ENCODE assay signal across 12 cellular contexts in genomic region chr1:203282720-203283542, GRCh38. TPM values are rescaled to one million over a fixed set of nuclear protein-coding genes. Genes with fewer than 3 reads are reported as not detected.
DNase-seq lines count a peak whose midpoint lies in the region; ATAC-seq lines count a peak whose summit lies in the region.
"Had no signal": no experiment of that assay in that cellular context is flagged by ENCODE, and none has a peak within 500 bp of the region (broad histone marks: within the 10 kb centered on the region; RNA-seq: fewer than 3 reads in every experiment).

No MANE protein-coding gene starts in this region.

- H3K4me1 ChIP-seq in effector memory CD4-positive, alpha-beta T cell (ENCODE audit: control insufficient read depth, insufficient read depth, low read length, poor library complexity, severe bottlenecking): peaks cover 30% of the 10 kb centered on the region
- H3K4me1 ChIP-seq: right lobe of liver had no signal

- H3K4me3 Mint-ChIP-seq in activated CD8-positive, alpha-beta memory T cell treated with anti-CD3 and anti-CD28 coated beads, Interleukin-2, amount 10 ng/mL, durations not matched to agents 7 days and 5 days: no peak overlapping the region

- no peaks in the 10 kb centered on the region for H3K27me3 ChIP-seq in effector memory CD4-positive, alpha-beta T cell (replicated peaks; ENCODE audit: control insufficient read depth, insufficient read depth, low read length, poor library complexity, severe bottlenecking)
- H3K27me3 ChIP-seq: right lobe of liver had no signal

- H3K36me3 Mint-ChIP-seq in activated CD8-positive, alpha-beta memory T cell treated with anti-CD3 and anti-CD28 coated beads, Interleukin-2, amount 10 ng/mL, durations not matched to agents 7 days and 5 days: no peaks in the 10 kb centered on the region

- no peak for ATAC-seq in activated CD8-positive, alpha-beta memory T cell treated with anti-CD3 and anti-CD28 coated beads, Interleukin-2, amount 10 ng/mL, durations not matched to agents 7 days and 5 days
- ATAC-seq: right lobe of liver had no signal

- DNase-seq in activated CD8-positive, alpha-beta memory T cell treated with anti-CD3 and anti-CD28 coated beads, Interleukin-2, amount 50 U/mL, for 48 hours: peak; percentile 52
- DNase-seq in activated CD8-positive, alpha-beta memory T cell treated with anti-CD3 and anti-CD28 coated beads, Interleukin-2, amount 10 ng/mL, durations not matched to agents 7 days and 5 days: no peak
- peak; percentile 79 for DNase-seq in NCI-H524 treated with DMSO at 0.1 percent for 48 hours (lab: John Stamatoyannopoulos, UW)
- peak; percentile 97 for DNase-seq in left kidney (ENCODE audit: low read depth, low spot score)
- DNase-seq in substantia nigra (lab: John Stamatoyannopoulos, UW): peak in 1 of 49 donors; percentile 48
- DNase-seq in DMS79 treated with DMSO at 0.1 percent for 48 hours (lab: John Stamatoyannopoulos, UW): no peak
- no peak for DNase-seq in pons (ENCODE audit: low spot score)
- no peak for DNase-seq in effector memory CD4-positive, alpha-beta T cell
- DNase-seq: foreskin fibroblast, NCI-H1417 treated with DMSO at 0.1 percent for 48 hours had no signal

- no peaks in the 10 kb centered on the region for H3K36me3 ChIP-seq in effector memory CD4-positive, alpha-beta T cell (ENCODE audit: control insufficient read depth, insufficient read depth, low read length)
- H3K36me3 ChIP-seq: right lobe of liver had no signal

- peaks cover 46% of the 10 kb centered on the region for H3K4me1 Mint-ChIP-seq in activated CD8-positive, alpha-beta memory T cell treated with anti-CD3 and anti-CD28 coated beads, Interleukin-2, amount 10 ng/mL, durations not matched to agents 7 days and 5 days

- H3K27me3 Mint-ChIP-seq in activated CD8-positive, alpha-beta memory T cell treated with anti-CD3 and anti-CD28 coated beads, Interleukin-2, amount 10 ng/mL, durations not matched to agents 7 days and 5 days: no peaks in the 10 kb centered on the region

- H3K4me3 ChIP-seq in effector memory CD4-positive, alpha-beta T cell (ENCODE audit: insufficient read depth, low read depth, low read length, poor library complexity, severe bottlenecking): no peak overlapping the region
- H3K4me3 ChIP-seq: right lobe of liver had no signal

- peak overlapping the region; percentile 21 for H3K27ac ChIP-seq in substantia nigra (ENCODE audit: low read depth, low read length, poor library complexity, severe bottlenecking)
- no peak overlapping the region for H3K27ac ChIP-seq in effector memory CD4-positive, alpha-beta T cell (ENCODE audit: insufficient read depth, low read length, poor library complexity, severe bottlenecking)
- H3K27ac ChIP-seq: right lobe of liver had no signal

- H3K27ac Mint-ChIP-seq in activated CD8-positive, alpha-beta memory T cell treated with anti-CD3 and anti-CD28 coated beads, Interleukin-2, amount 10 ng/mL, durations not matched to agents 7 days and 5 days: no peak overlapping the region

- no peaks in the 10 kb centered on the region for H3K9me3 Mint-ChIP-seq in activated CD8-positive, alpha-beta memory T cell treated with anti-CD3 and anti-CD28 coated beads, Interleukin-2, amount 10 ng/mL, durations not matched to agents 7 days and 5 days (ENCODE audit: low read depth)

- no peaks in the 10 kb centered on the region for H3K9me3 ChIP-seq in effector memory CD4-positive, alpha-beta T cell (ENCODE audit: control insufficient read depth, low read length)
- H3K9me3 ChIP-seq: right lobe of liver had no signal

- CTCF ChIA-PET in activated CD8-positive, alpha-beta memory T cell treated with anti-CD3 and anti-CD28 coated beads, Interleukin-2, amount 10 ng/mL, durations not matched to agents 7 days and 5 days (lab: Charles Lee): interaction anchor here (0.8 to 21.9 kb wide), 10 partner anchors 6 to 205 kb away, joined by 3 to 345 read pairs (median 6); partner anchors contain the start of gene BTG2

RNA-seq across cellular contexts. Expression of gene BTG2, which starts 22.4 kb away (rescaled TPM):
- 100 to 1,000 TPM in 1 of 2 experiments, 10 to 100 TPM in 1; 72.2 to 142 TPM for total RNA-seq in activated CD8-positive, alpha-beta memory T cell treated with anti-CD3 and anti-CD28 coated beads, Interleukin-2, amount 10 ng/mL, durations not matched to agents 7 days and 5 days

RNA-seq across cellular contexts. Expression of gene CHIT1, which starts 53.5 kb away (rescaled TPM):
- under 1 TPM; 0.41 to 0.94 TPM for total RNA-seq in activated CD8-positive, alpha-beta memory T cell treated with anti-CD3 and anti-CD28 coated beads, Interleukin-2, amount 10 ng/mL, durations not matched to agents 7 days and 5 days
- total RNA-seq: astrocyte had no signal

Comparison
In these comparisons a context has a peak if more than half of its experiments do, and no peak if none do; other contexts are left out.
1. DNase-seq: peak in activated CD8-positive, alpha-beta memory T cell treated with anti-CD3 and anti-CD28 coated beads, Interleukin-2, amount 50 U/mL, for 48 hours (single experiment), NCI-H524 treated with DMSO at 0.1 percent for 48 hours (single experiment) and left kidney (single experiment); none in activated CD8-positive, alpha-beta memory T cell treated with anti-CD3 and anti-CD28 coated beads, Interleukin-2, amount 10 ng/mL, durations not matched to agents 7 days and 5 days (single experiment), DMS79 treated with DMSO at 0.1 percent for 48 hours (single experiment), pons (single experiment) and effector memory CD4-positive, alpha-beta T cell (0 of 3).